8 cellular contexts compared by ENCODE assay signal in the genomic region with DNA sequence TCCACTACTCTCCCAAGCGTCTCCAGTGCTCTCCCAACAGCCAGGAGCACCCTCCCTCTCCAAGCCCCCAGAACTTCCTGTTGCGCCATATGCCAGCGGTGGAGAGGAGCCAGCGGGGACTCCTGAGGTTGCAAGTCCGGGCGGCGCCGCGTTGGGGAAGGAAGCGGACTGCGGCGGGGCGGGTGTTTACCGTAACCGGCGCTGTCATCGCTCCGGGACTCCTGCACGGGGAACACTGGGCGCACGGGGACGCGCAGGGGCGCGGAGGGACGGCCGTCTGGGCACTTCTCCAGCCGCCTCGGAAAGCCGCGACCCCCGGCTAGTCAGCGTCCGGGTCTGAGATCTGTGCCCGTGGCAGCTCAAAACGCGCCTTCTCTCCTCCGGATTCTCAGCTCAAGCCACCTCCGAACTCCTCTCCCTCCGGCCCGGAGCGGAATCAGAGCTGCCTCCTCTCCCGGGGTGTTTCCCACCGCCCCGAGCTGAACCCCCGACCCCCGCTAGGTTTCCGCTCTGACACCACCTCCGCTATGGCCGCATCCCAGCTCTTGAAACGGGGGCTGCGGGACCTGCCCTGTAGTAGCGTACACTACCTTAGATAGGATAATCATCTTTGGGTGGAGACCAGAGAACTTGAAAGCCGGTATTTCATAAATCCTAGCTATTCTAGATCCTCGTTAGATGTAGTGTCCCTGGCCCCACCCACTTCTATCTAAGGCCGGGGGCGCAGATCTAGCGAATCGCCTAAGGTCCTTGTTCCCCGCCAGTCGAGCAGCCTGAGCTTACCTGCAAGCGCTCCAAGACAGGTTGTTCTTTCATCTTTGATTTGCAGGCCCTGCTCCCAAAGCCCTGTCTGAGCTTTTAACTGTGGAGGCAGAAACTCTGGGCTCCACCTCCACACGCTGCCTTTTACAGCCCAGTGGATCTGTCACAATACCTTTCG. TPM values are rescaled to one million over a fixed set of nuclear protein-coding genes. Genes with fewer than 3 reads are reported as not detected.
A peak's percentile ranks its signal among the peaks of the same experiment; 100 is the strongest.
DNase-seq lines count a peak whose midpoint lies in the region; ATAC-seq lines count a peak whose summit lies in the region.

A gene with protein sequence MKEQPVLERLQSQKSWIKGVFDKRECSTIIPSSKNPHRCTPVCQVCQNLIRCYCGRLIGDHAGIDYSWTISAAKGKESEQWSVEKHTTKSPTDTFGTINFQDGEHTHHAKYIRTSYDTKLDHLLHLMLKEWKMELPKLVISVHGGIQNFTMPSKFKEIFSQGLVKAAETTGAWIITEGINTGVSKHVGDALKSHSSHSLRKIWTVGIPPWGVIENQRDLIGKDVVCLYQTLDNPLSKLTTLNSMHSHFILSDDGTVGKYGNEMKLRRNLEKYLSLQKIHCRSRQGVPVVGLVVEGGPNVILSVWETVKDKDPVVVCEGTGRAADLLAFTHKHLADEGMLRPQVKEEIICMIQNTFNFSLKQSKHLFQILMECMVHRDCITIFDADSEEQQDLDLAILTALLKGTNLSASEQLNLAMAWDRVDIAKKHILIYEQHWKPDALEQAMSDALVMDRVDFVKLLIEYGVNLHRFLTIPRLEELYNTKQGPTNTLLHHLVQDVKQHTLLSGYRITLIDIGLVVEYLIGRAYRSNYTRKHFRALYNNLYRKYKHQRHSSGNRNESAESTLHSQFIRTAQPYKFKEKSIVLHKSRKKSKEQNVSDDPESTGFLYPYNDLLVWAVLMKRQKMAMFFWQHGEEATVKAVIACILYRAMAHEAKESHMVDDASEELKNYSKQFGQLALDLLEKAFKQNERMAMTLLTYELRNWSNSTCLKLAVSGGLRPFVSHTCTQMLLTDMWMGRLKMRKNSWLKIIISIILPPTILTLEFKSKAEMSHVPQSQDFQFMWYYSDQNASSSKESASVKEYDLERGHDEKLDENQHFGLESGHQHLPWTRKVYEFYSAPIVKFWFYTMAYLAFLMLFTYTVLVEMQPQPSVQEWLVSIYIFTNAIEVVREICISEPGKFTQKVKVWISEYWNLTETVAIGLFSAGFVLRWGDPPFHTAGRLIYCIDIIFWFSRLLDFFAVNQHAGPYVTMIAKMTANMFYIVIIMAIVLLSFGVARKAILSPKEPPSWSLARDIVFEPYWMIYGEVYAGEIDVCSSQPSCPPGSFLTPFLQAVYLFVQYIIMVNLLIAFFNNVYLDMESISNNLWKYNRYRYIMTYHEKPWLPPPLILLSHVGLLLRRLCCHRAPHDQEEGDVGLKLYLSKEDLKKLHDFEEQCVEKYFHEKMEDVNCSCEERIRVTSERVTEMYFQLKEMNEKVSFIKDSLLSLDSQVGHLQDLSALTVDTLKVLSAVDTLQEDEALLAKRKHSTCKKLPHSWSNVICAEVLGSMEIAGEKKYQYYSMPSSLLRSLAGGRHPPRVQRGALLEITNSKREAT (N-terminal part only) (minus strand): TSS at position 881 of the 940 bp plus-strand sequence. CDS start 65 bp downstream, at position 816.

- H3K4me1 Mint-ChIP-seq in T-helper 1 cell treated with Interleukin-12 subunit alpha and Interleukin-12 subunit beta and Interleukin-4 antibody, amounts not matched to agents 30 μg/mL and 1 μg/mL, for 36 hours (ENCODE audit: low read depth): peaks cover 12% of the 10 kb centered on the region
- peaks cover 23% of the 10 kb centered on the region for H3K4me1 Mint-ChIP-seq in central memory CD8-positive, alpha-beta T cell

- peaks cover 5% of the 10 kb centered on the region for H3K9me3 Mint-ChIP-seq in T-helper 1 cell treated with Interleukin-12 subunit alpha and Interleukin-12 subunit beta and Interleukin-4 antibody, amounts not matched to agents 30 μg/mL and 1 μg/mL, for 36 hours
- H3K9me3 Mint-ChIP-seq in central memory CD8-positive, alpha-beta T cell: peaks cover 6% of the 10 kb centered on the region

- peak within 1 kb of the TSS; percentile 90 for H3K4me3 Mint-ChIP-seq in T-helper 1 cell treated with Interleukin-12 subunit alpha and Interleukin-12 subunit beta and Interleukin-4 antibody, amounts not matched to agents 30 μg/mL and 1 μg/mL, for 36 hours
- peak within 1 kb of the TSS; percentile 82 for H3K4me3 Mint-ChIP-seq in central memory CD8-positive, alpha-beta T cell

- H3K9ac ChIP-seq in skeletal muscle satellite cell (ENCODE audit: low read depth, low read length): peak within 1 kb of the TSS; percentile 65

- peak; percentile 64 for ATAC-seq in central memory CD8-positive, alpha-beta T cell (replicated peaks; ENCODE audit: extremely low read depth, poor library complexity, severe bottlenecking)
- no peak for ATAC-seq in GM21360 (IDR thresholded peaks at IDR 0.05; ENCODE audit: unreplicated experiment)

- peaks cover 47% of the 10 kb centered on the region for H3K27me3 Mint-ChIP-seq in T-helper 1 cell treated with Interleukin-12 subunit alpha and Interleukin-12 subunit beta and Interleukin-4 antibody, amounts not matched to agents 30 μg/mL and 1 μg/mL, for 36 hours (ENCODE audit: low read depth)
- H3K27me3 Mint-ChIP-seq in central memory CD8-positive, alpha-beta T cell: peaks cover 65% of the 10 kb centered on the region

- H3K9me3 ChIP-seq in skeletal muscle satellite cell (replicated peaks; ENCODE audit: low read length): no peaks in the 10 kb centered on the region

- no peaks in the 10 kb centered on the region for H3K36me3 ChIP-seq in skeletal muscle satellite cell (ENCODE audit: insufficient read depth, low read length)

- peak within 1 kb of the TSS; percentile 46 for H3K27ac Mint-ChIP-seq in T-helper 1 cell treated with Interleukin-12 subunit alpha and Interleukin-12 subunit beta and Interleukin-4 antibody, amounts not matched to agents 30 μg/mL and 1 μg/mL, for 36 hours
- no peak within 1 kb of the TSS for H3K27ac Mint-ChIP-seq in central memory CD8-positive, alpha-beta T cell (ENCODE audit: low read depth)

- H3K27me3 ChIP-seq in skeletal muscle satellite cell (ENCODE audit: control insufficient read depth, insufficient read depth, low read length): peaks cover 3% of the 10 kb centered on the region

- H3K4me1 ChIP-seq in skeletal muscle satellite cell (ENCODE audit: control insufficient read depth, insufficient read depth, low read length): peaks cover 3% of the 10 kb centered on the region

- H3K4me3 ChIP-seq in skeletal muscle satellite cell (ENCODE audit: low read length): peak within 1 kb of the TSS; percentile 81

- DNase-seq in DMS79 treated with DMSO at 0.1 percent for 48 hours (lab: John Stamatoyannopoulos, UW) (peak; percentile 10), DMS79 (lab: John Stamatoyannopoulos, UW) (no peak), MV-4-11 (lab: John Stamatoyannopoulos, UW) (peak; percentile 53), iris pigment epithelial cell (ENCODE audit: low read depth) (peak; percentile 78)
- no peak for DNase-seq in central memory CD8-positive, alpha-beta T cell (ENCODE audit: low spot score in 2 of 2)

- no peaks in the 10 kb centered on the region for H3K36me3 Mint-ChIP-seq in T-helper 1 cell treated with Interleukin-12 subunit alpha and Interleukin-12 subunit beta and Interleukin-4 antibody, amounts not matched to agents 30 μg/mL and 1 μg/mL, for 36 hours (ENCODE audit: low read depth)
- no peaks in the 10 kb centered on the region for H3K36me3 Mint-ChIP-seq in central memory CD8-positive, alpha-beta T cell (ENCODE audit: insufficient read depth)

- H3K4me2 ChIP-seq in skeletal muscle satellite cell (ENCODE audit: low read length): peak within 1 kb of the TSS; percentile 95

RNA-seq across cellular contexts. Expression of the gene that starts here (rescaled TPM):
- under 0.01 TPM in 1 of 2 replicates, not detected in the other for total RNA-seq in skeletal muscle satellite cell (2012; rRNA removed)

Comparison
In these comparisons a context has a peak if more than half of its experiments do, and no peak if none do; other contexts are left out.
1. DNase-seq: peak in DMS79 treated with DMSO at 0.1 percent for 48 hours (single experiment), MV-4-11 (single experiment) and iris pigment epithelial cell (single experiment); none in DMS79 (single experiment) and central memory CD8-positive, alpha-beta T cell (0 of 2).